In the genomic region with DNA sequence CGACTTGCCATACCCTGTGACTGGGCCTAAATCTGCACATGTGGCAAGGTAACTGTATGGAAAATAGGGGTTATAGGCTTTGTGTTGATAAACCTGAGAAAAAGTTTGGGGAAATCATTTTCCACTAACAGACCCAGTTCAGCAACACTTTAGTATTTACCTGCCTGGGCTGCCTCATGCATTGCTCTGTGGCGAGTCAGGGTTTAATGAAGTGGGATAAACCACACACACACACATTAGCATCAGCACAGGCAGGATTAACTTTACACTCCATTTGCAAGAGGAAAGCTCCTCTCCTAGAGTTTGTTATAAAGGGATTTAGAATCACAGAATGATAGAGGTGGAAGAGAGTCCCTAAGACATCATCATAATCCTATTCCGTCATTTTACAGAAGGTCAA, we compare ENCODE assay signal across 28 cellular contexts. TPM values are rescaled to one million over a fixed set of nuclear protein-coding genes. Genes with fewer than 3 reads are reported as not detected.
DNase-seq lines count a peak whose midpoint lies in the region; ATAC-seq and TF ChIP-seq lines count a peak whose summit lies in the region.
"Had no signal": no experiment of that assay in that cellular context is flagged by ENCODE, and none has a peak within 500 bp of the region (broad histone marks: within the 10 kb centered on the region; RNA-seq: fewer than 3 reads in every experiment).

No MANE protein-coding gene starts in this region.

- dilution Hi-C loops in IMR-90 (cut with HindIII; ENCODE audit: low sequenced_read_pairs, unreplicated experiment): no loop called here

- H2AFZ ChIP-seq in IMR-90 (replicated peaks; ENCODE audit: low read length, poor library complexity): no peak overlapping the region

- H2BK15ac ChIP-seq in IMR-90 (ENCODE audit: low read depth, low read length): no peak overlapping the region

- peaks cover 3% of the 10 kb centered on the region for H3K4me1 ChIP-seq in IMR-90 (ENCODE audit: control insufficient read depth, insufficient read depth, low read length)
- no peaks in the 10 kb centered on the region for H3K4me1 ChIP-seq in RWPE2 (ENCODE audit: insufficient read depth, poor library complexity, severe bottlenecking)
- H3K4me1 ChIP-seq in foreskin keratinocyte: peaks cover 7% of the 10 kb centered on the region
- H3K4me1 ChIP-seq: gastroesophageal sphincter had no signal

- no peak overlapping the region for H3K14ac ChIP-seq in IMR-90 (replicated peaks; ENCODE audit: low read depth, low read length)

- no peak for TF ChIP-seq CTCF in IMR-90 (conservative IDR thresholded peaks at IDR 0.05; ENCODE audit: low read depth, low read length)
- TF ChIP-seq CTCF in RWPE2 (IDR thresholded peaks at IDR 0.05; ENCODE audit: poor library complexity, severe bottlenecking): no peak
- no peak for TF ChIP-seq CTCF in foreskin keratinocyte (conservative IDR thresholded peaks at IDR 0.05)

- no peak overlapping the region for H2BK5ac ChIP-seq in IMR-90 (ENCODE audit: low read depth, low read length, poor library complexity, severe bottlenecking)

- intact Hi-C loops in IMR-90 (cut with micrococcal nuclease): no loop called here

- H3K9me3 Mint-ChIP-seq in stimulated activated memory B cell treated with anti-CD40 and anti-IgM and Interleukin-4, amounts not matched to agents 10 μg/mL and 1 μg/mL and 100 μg/mL, for 72 hours: no peaks in the 10 kb centered on the region
- H3K9me3 Mint-ChIP-seq: activated T-cell treated with anti-CD3 and anti-CD28 coated beads, Interleukin-2, amount 50 U/mL, for 24 hours; nephron progenitor cell had no signal

- H2AK5ac ChIP-seq in IMR-90 (ENCODE audit: low read depth, low read length): no peak overlapping the region

- DNase-seq in IMR-90 (peak; percentile 6), RWPE2 (ENCODE audit: low spot score) (no peak), foreskin keratinocyte (peak; percentile 51 to 72), RKO (ENCODE audit: low spot score) (no peak)
- DNase-seq in stimulated activated CD4-positive, alpha-beta T cell treated with anti-CD3 and anti-CD28 coated beads, Interleukin-4, amount 100 ng/mL, for 24 hours: no peak
- DNase-seq: activated CD4-positive, CD25-positive, alpha-beta regulatory T cell treated with anti-CD3 and anti-CD28 coated beads, Interleukin-2, amount 50 U/mL, for 72 hours; activated CD8-positive, alpha-beta T cell treated with anti-CD3 and anti-CD28 coated beads, Interleukin-2, amount 10 ng/mL, durations not matched to agents 7 days and 5 days; activated naive CD4-positive, alpha-beta T cell treated with Interleukin-2 at 50 U/mL for 16 hours; activated T-cell treated with anti-CD3 and anti-CD28 coated beads, Interleukin-2, amount 50 U/mL, for 24 hours; AML-193; amygdala; caudate nucleus; EL; left cardiac atrium; midbrain; NCI-H1694 treated with DMSO at 0.1 percent for 48 hours; NCI-H774; nephron progenitor cell; posterior cingulate gyrus; RPMI8226; stimulated activated CD4-positive, alpha-beta T cell treated with anti-CD3 and anti-CD28 coated beads, Interleukin-4, amount 100 ng/mL, for 1 hour; T-helper 9 cell; trophoblast cell had no signal

- no peaks in the 10 kb centered on the region for H3K36me3 ChIP-seq in IMR-90 (ENCODE audit: control insufficient read depth, insufficient read depth, low read length)
- no peaks in the 10 kb centered on the region for H3K36me3 ChIP-seq in RWPE2 (ENCODE audit: low read depth)
- H3K36me3 ChIP-seq: gastroesophageal sphincter had no signal

- no peak overlapping the region for H3K27ac ChIP-seq in IMR-90 (ENCODE audit: insufficient read depth, low read length)
- no peak overlapping the region for H3K27ac ChIP-seq in RWPE2 (ENCODE audit: poor library complexity, severe bottlenecking)
- H3K27ac ChIP-seq in foreskin keratinocyte: no peak overlapping the region
- H3K27ac ChIP-seq: gastroesophageal sphincter, HL-60 had no signal

- H2BK20ac ChIP-seq in IMR-90 (ENCODE audit: low read depth, low read length): no peak overlapping the region

- no peak overlapping the region for H3K4me2 ChIP-seq in IMR-90 (ENCODE audit: low read depth, low read length)

- H3K9ac ChIP-seq in IMR-90 (ENCODE audit: low read depth, low read length): no peak overlapping the region

- TF ChIP-seq POLR2A in IMR-90 (IDR thresholded peaks at IDR 0.05; ENCODE audit: low read depth, low read length): no peak

- no peak overlapping the region for H2BK120ac ChIP-seq in IMR-90 (ENCODE audit: low read depth, low read length)

- H3K27ac Mint-ChIP-seq in stimulated activated memory B cell treated with anti-CD40 and anti-IgM and Interleukin-4, amounts not matched to agents 10 μg/mL and 1 μg/mL and 100 μg/mL, for 72 hours: peak overlapping the region; percentile 18
- H3K27ac Mint-ChIP-seq: activated CD8-positive, alpha-beta T cell treated with anti-CD3 and anti-CD28 coated beads, Interleukin-2, amount 10 ng/mL, durations not matched to agents 7 days and 5 days; activated T-cell treated with anti-CD3 and anti-CD28 coated beads, Interleukin-2, amount 50 U/mL, for 24 hours; nephron progenitor cell had no signal

- H3K79me1 ChIP-seq in IMR-90 (ENCODE audit: low read depth in 1 of 2, low read length in 2 of 2): no peaks in the 10 kb centered on the region

- no peaks in the 10 kb centered on the region for H3K27me3 Mint-ChIP-seq in stimulated activated memory B cell treated with anti-CD40 and anti-IgM and Interleukin-4, amounts not matched to agents 10 μg/mL and 1 μg/mL and 100 μg/mL, for 72 hours
- H3K27me3 Mint-ChIP-seq: activated T-cell treated with anti-CD3 and anti-CD28 coated beads, Interleukin-2, amount 50 U/mL, for 24 hours had no signal

- no peak overlapping the region for H3K4ac ChIP-seq in IMR-90 (ENCODE audit: low read depth, low read length)

- no peak for ATAC-seq in IMR-90 (ENCODE audit: low read depth)
- peak; percentile 77 for ATAC-seq in RWPE2 (ENCODE audit: low read depth)
- ATAC-seq in foreskin keratinocyte: peak; percentile 70
- no peak for ATAC-seq in stimulated activated memory B cell treated with anti-CD40 and anti-IgM and Interleukin-4, amounts not matched to agents 10 μg/mL and 1 μg/mL and 100 μg/mL, for 72 hours
- no peak for ATAC-seq in HG02840 (IDR thresholded peaks at IDR 0.05; ENCODE audit: low FRiP score, unreplicated experiment)
- ATAC-seq: activated CD8-positive, alpha-beta T cell treated with anti-CD3 and anti-CD28 coated beads, Interleukin-2, amount 10 ng/mL, durations not matched to agents 7 days and 5 days; gastroesophageal sphincter; left cardiac atrium; SK-N-SH treated with all-trans-retinoic acid at 6 μM for 48 hours had no signal

- H2AK9ac ChIP-seq in IMR-90 (replicated peaks; ENCODE audit: low read depth, low read length, poor library complexity): no peak overlapping the region

- BruUV-seq in IMR-90 (replicated peaks; lab: Mats Ljungman, UMichigan): no TSS peak

- no peak for TF ChIP-seq RAD21 in IMR-90 (IDR thresholded peaks at IDR 0.05; ENCODE audit: low read length)

- no peak overlapping the region for H3K56ac ChIP-seq in IMR-90 (ENCODE audit: extremely low read depth, insufficient read depth, low read length)

- no peak overlapping the region for H3K23ac ChIP-seq in IMR-90 (ENCODE audit: low read depth, low read length)

- WGBS in IMR-90 (ENCODE audit: extremely low coverage in 2 of 2, insufficient read length in 1 of 2), 2 experiments: no CpG with 5 or more reads among the region's 3 CpGs

- H3K9me1 ChIP-seq in IMR-90 (ENCODE audit: insufficient read depth, low read length): no peaks in the 10 kb centered on the region; the same call in 1 of the 2 replicates

- POLR2A ChIA-PET in IMR-90 (lab: Charles Lee; ENCODE audit: unreplicated experiment): no interaction called here

- H4K5ac ChIP-seq in IMR-90 (ENCODE audit: low read depth, low read length): no peak overlapping the region

- H4K8ac ChIP-seq in IMR-90 (ENCODE audit: low read depth in 2 of 2, low read length in 2 of 2): no peak overlapping the region

- no peaks in the 10 kb centered on the region for H3K9me3 ChIP-seq in IMR-90 (ENCODE audit: control insufficient read depth, insufficient read depth, low read length)
- H3K9me3 ChIP-seq in RWPE2 (ENCODE audit: severe bottlenecking): no peaks in the 10 kb centered on the region
- H3K9me3 ChIP-seq: gastroesophageal sphincter had no signal

- H3K36me3 Mint-ChIP-seq in stimulated activated memory B cell treated with anti-CD40 and anti-IgM and Interleukin-4, amounts not matched to agents 10 μg/mL and 1 μg/mL and 100 μg/mL, for 72 hours: no peaks in the 10 kb centered on the region

- CTCF ChIA-PET in IMR-90 (lab: Yijun Ruan, JAX): no interaction called here

- no peak overlapping the region for H4K91ac ChIP-seq in IMR-90 (ENCODE audit: insufficient read depth, low read depth, low read length)

- no peak overlapping the region for H3K4me3 ChIP-seq in IMR-90 (ENCODE audit: insufficient read depth, low read depth, low read length)
- no peak overlapping the region for H3K4me3 ChIP-seq in RWPE2 (ENCODE audit: severe bottlenecking)
- H3K4me3 ChIP-seq: gastroesophageal sphincter had no signal

- H4K20me1 ChIP-seq in IMR-90 (ENCODE audit: insufficient read depth, low read length): no peaks in the 10 kb centered on the region

- H3K27me3 ChIP-seq in IMR-90 (ENCODE audit: control insufficient read depth, insufficient read depth, low read length) (no peaks in the 10 kb centered on the region), RWPE2 (ENCODE audit: insufficient read depth, poor library complexity, severe bottlenecking) (no peaks in the 10 kb centered on the region), foreskin keratinocyte (no peaks in the 10 kb centered on the region)
- H3K27me3 ChIP-seq: gastroesophageal sphincter had no signal

- in situ Hi-C loops in IMR-90 (cut with MboI; ENCODE audit: low sequenced_read_pairs): no loop called here

- H3K18ac ChIP-seq in IMR-90 (ENCODE audit: low read depth, low read length): no peak overlapping the region

- peaks cover 31% of the 10 kb centered on the region for H3K4me1 Mint-ChIP-seq in stimulated activated memory B cell treated with anti-CD40 and anti-IgM and Interleukin-4, amounts not matched to agents 10 μg/mL and 1 μg/mL and 100 μg/mL, for 72 hours
- H3K4me1 Mint-ChIP-seq: nephron progenitor cell had no signal

- no peak overlapping the region for H3K4me3 Mint-ChIP-seq in stimulated activated memory B cell treated with anti-CD40 and anti-IgM and Interleukin-4, amounts not matched to agents 10 μg/mL and 1 μg/mL and 100 μg/mL, for 72 hours
- H3K4me3 Mint-ChIP-seq: activated CD8-positive, alpha-beta T cell treated with anti-CD3 and anti-CD28 coated beads, Interleukin-2, amount 10 ng/mL, durations not matched to agents 7 days and 5 days; activated T-cell treated with anti-CD3 and anti-CD28 coated beads, Interleukin-2, amount 50 U/mL, for 24 hours; nephron progenitor cell had no signal

TF ChIP-seq in IMR-90, 13 proteins besides CTCF, POLR2A, EP300 and RAD21 (continues in another document):
- no peak for TF ChIP-seq NFE2L2 (IDR thresholded peaks at IDR 0.05; ENCODE audit: low read depth, low read length)

RNA-seq across cellular contexts. Expression of a gene that starts 20.1 kb away (rescaled TPM):
- total RNA-seq in IMR-90 (2012; rRNA removed): 21.4 and 28.7 TPM in 2 replicates
- 13.2 and 13.6 TPM in 2 replicates for polyA plus RNA-seq in IMR-90 (2012; rRNA removed)
- 7.7 and 17.7 TPM in 2 replicates for polyA plus RNA-seq in IMR-90 (2012; cell fraction: cytosol; rRNA removed)
- polyA plus RNA-seq in IMR-90 (2012; cell fraction: nucleus; rRNA removed; ENCODE audit: low replicate concordance): 4.6 and 18.3 TPM in 2 replicates
- 15.2 and 15.5 TPM in 2 replicates for total RNA-seq in foreskin keratinocyte
- polyA plus RNA-seq in foreskin keratinocyte: 8.2 and 9.1 TPM in 2 replicates

Comparison
In these comparisons a context has a peak if more than half of its experiments do, and no peak if none do; other contexts are left out.
1. ATAC-seq: peak in RWPE2 (single experiment) and foreskin keratinocyte (single experiment); none in IMR-90 (single experiment), stimulated activated memory B cell treated with anti-CD40 and anti-IgM and Interleukin-4, amounts not matched to agents 10 μg/mL and 1 μg/mL and 100 μg/mL, for 72 hours (single experiment) and HG02840 (single experiment).
2. DNase-seq: peak in IMR-90 (single experiment) and foreskin keratinocyte (2 of 2); none in RWPE2 (single experiment), RKO (single experiment) and stimulated activated CD4-positive, alpha-beta T cell treated with anti-CD3 and anti-CD28 coated beads, Interleukin-4, amount 100 ng/mL, for 24 hours (single experiment).